ENCODE assay signal across 1 cellular context in the genomic region with DNA sequence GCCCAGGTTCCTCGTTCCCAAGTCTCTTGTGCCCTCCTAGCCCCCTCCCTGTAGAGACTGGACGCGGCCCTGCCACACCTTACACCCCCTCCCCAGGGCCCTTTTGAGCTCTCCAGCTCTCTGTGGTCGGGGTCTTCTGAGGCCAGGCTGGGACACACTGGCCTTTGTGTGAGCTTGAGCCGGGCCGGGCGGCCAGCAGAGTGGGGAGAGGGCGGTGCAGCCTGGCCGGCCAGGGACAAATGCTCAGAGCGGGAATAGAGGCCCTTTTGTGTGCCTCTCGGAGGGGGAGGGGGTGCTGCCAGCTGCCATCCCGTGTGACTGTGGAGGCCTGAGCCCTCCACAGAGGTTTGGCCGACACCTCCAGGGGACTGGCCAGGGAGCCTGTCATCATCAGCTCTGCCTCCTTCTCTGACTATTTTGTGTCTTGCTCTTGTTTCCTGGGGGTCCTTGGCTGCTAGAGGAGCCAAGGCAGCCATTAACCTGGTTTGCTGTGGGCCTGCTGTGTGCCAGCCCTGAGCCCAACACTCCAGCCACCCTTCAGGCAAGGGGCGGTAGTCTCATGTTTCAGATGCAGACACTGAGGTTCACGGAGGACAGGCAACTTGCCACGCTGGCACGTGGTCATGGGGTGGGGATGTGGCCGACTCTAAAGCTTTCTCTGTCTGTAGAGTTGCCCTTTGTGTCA.
TF ChIP-seq lines count a peak whose summit lies in the region.

No MANE protein-coding gene starts in this region.

TF ChIP-seq in HepG2, 621 proteins besides CTCF, POLR2A, EP300 and RAD21 (continued from another document and continues in another):
- TF ChIP-seq BCL3 (CRISPR knock-in tag; IDR thresholded peaks at IDR 0.05) (0 out of 2 replicates have a peak, but pooled peaks have one; percentile 42), ZNF850 (CRISPR knock-in tag; conservative IDR thresholded peaks at IDR 0.05) (no peak), MTERF4 (CRISPR knock-in tag; IDR thresholded peaks at IDR 0.05) (no peak), ZNF33B (CRISPR knock-in tag; IDR thresholded peaks at IDR 0.05) (no peak), RAD51 (IDR thresholded peaks at IDR 0.05; ENCODE audit: borderline replicate concordance) (no peak), ZNF501 (CRISPR knock-in tag; IDR thresholded peaks at IDR 0.05) (peak; percentile 57; the same call in 1 of the 2 replicates), ZNF703 (CRISPR knock-in tag; IDR thresholded peaks at IDR 0.05; ENCODE audit: borderline replicate concordance) (no peak), ZNF530 (CRISPR knock-in tag; IDR thresholded peaks at IDR 0.05; ENCODE audit: low read depth) (no peak), ZSCAN21 (CRISPR knock-in tag; IDR thresholded peaks at IDR 0.05; ENCODE audit: borderline replicate concordance) (0 out of 2 replicates have a peak, but pooled peaks have one; percentile 54), TEF (CRISPR knock-in tag; IDR thresholded peaks at IDR 0.05) (no peak), MED1 (CRISPR knock-in tag; IDR thresholded peaks at IDR 0.05) (peak; percentile 59), MEIS1 (CRISPR knock-in tag; IDR thresholded peaks at IDR 0.05; ENCODE audit: borderline replicate concordance) (no peak), SAP130 (CRISPR knock-in tag; IDR thresholded peaks at IDR 0.05; ENCODE audit: low read depth) (peak; percentile 53; the same call in 1 of the 2 replicates), ZBTB34 (CRISPR knock-in tag; IDR thresholded peaks at IDR 0.05) (peak; percentile 42; the same call in 1 of the 2 replicates), THAP7 (CRISPR knock-in tag; IDR thresholded peaks at IDR 0.05) (no peak; the same call in 1 of the 2 replicates), LBX2 (CRISPR knock-in tag; IDR thresholded peaks at IDR 0.05; ENCODE audit: borderline replicate concordance) (no peak), MYC (CRISPR knock-in tag; IDR thresholded peaks at IDR 0.05; ENCODE audit: borderline replicate concordance) (peak; percentile 33; the same call in 1 of the 2 replicates), SKI (IDR thresholded peaks at IDR 0.05; ENCODE audit: partially characterized antibody) (no peak), ETV5 (CRISPR knock-in tag; IDR thresholded peaks at IDR 0.05; ENCODE audit: borderline replicate concordance) (peak; percentile 29; the same call in 1 of the 2 replicates), ZKSCAN5 (CRISPR knock-in tag; IDR thresholded peaks at IDR 0.05) (no peak), HNRNPLL (IDR thresholded peaks at IDR 0.05; ENCODE audit: low read depth, low read length, poor library complexity, severe bottlenecking) (peak; percentile 34), PATZ1 (CRISPR knock-in tag; IDR thresholded peaks at IDR 0.05) (peak; percentile 83), ZNF746 (CRISPR knock-in tag; IDR thresholded peaks at IDR 0.05) (peak; percentile 64; the same call in 1 of the 2 replicates), ZMYM4 (CRISPR knock-in tag; IDR thresholded peaks at IDR 0.05) (0 out of 2 replicates have a peak, but pooled peaks have one; percentile 33), ZNF792 (CRISPR knock-in tag; IDR thresholded peaks at IDR 0.05) (0 out of 2 replicates have a peak, but pooled peaks have one; percentile 37), HDAC1 (CRISPR knock-in tag; IDR thresholded peaks at IDR 0.05) (peak; percentile 69), CHD4 (IDR thresholded peaks at IDR 0.05; ENCODE audit: borderline replicate concordance, low read length) (0 out of 2 replicates have a peak, but pooled peaks have one; percentile 11), ZSCAN30 (CRISPR knock-in tag; IDR thresholded peaks at IDR 0.05) (no peak), GZF1 (CRISPR knock-in tag; IDR thresholded peaks at IDR 0.05) (peak; percentile 52; the same call in 1 of the 2 replicates), ZSCAN25 (CRISPR knock-in tag; IDR thresholded peaks at IDR 0.05) (peak; percentile 64), TBX2 (CRISPR knock-in tag; IDR thresholded peaks at IDR 0.05; ENCODE audit: borderline replicate concordance) (peak; percentile 61; the same call in 1 of the 2 replicates), ZNF12 (CRISPR knock-in tag; IDR thresholded peaks at IDR 0.05) (no peak), ZNF780A (CRISPR knock-in tag; IDR thresholded peaks at IDR 0.05) (no peak), SATB2 (CRISPR knock-in tag; IDR thresholded peaks at IDR 0.05) (no peak), KMT2B (CRISPR knock-in tag; IDR thresholded peaks at IDR 0.05) (peak; percentile 15; the same call in 1 of the 2 replicates), ZNF44 (CRISPR knock-in tag; IDR thresholded peaks at IDR 0.05) (no peak)
- TF ChIP-seq, protein P1, sequence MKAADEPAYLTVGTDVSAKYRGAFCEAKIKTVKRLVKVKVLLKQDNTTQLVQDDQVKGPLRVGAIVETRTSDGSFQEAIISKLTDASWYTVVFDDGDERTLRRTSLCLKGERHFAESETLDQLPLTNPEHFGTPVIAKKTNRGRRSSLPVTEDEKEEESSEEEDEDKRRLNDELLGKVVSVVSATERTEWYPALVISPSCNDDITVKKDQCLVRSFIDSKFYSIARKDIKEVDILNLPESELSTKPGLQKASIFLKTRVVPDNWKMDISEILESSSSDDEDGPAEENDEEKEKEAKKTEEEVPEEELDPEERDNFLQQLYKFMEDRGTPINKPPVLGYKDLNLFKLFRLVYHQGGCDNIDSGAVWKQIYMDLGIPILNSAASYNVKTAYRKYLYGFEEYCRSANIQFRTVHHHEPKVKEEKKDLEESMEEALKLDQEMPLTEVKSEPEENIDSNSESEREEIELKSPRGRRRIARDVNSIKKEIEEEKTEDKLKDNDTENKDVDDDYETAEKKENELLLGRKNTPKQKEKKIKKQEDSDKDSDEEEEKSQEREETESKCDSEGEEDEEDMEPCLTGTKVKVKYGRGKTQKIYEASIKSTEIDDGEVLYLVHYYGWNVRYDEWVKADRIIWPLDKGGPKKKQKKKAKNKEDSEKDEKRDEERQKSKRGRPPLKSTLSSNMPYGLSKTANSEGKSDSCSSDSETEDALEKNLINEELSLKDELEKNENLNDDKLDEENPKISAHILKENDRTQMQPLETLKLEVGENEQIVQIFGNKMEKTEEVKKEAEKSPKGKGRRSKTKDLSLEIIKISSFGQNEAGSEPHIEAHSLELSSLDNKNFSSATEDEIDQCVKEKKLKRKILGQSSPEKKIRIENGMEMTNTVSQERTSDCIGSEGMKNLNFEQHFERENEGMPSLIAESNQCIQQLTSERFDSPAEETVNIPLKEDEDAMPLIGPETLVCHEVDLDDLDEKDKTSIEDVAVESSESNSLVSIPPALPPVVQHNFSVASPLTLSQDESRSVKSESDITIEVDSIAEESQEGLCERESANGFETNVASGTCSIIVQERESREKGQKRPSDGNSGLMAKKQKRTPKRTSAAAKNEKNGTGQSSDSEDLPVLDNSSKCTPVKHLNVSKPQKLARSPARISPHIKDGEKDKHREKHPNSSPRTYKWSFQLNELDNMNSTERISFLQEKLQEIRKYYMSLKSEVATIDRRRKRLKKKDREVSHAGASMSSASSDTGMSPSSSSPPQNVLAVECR (CRISPR knock-in tag; IDR thresholded peaks at IDR 0.05; ENCODE audit: borderline replicate concordance): peak; percentile 37; the same call in 1 of the 2 replicates
- TF ChIP-seq, protein P2, sequence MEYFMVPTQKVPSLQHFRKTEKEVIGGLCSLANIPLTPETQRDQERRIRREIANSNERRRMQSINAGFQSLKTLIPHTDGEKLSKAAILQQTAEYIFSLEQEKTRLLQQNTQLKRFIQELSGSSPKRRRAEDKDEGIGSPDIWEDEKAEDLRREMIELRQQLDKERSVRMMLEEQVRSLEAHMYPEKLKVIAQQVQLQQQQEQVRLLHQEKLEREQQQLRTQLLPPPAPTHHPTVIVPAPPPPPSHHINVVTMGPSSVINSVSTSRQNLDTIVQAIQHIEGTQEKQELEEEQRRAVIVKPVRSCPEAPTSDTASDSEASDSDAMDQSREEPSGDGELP (IDR thresholded peaks at IDR 0.05; ENCODE audit: borderline replicate concordance, low read depth): peak; percentile 78; the same call in 1 of the 2 replicates
- TF ChIP-seq, protein P3, sequence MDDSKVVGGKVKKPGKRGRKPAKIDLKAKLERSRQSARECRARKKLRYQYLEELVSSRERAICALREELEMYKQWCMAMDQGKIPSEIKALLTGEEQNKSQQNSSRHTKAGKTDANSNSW (CRISPR knock-in tag; IDR thresholded peaks at IDR 0.05; ENCODE audit: borderline replicate concordance): no peak
- TF ChIP-seq, protein P4, sequence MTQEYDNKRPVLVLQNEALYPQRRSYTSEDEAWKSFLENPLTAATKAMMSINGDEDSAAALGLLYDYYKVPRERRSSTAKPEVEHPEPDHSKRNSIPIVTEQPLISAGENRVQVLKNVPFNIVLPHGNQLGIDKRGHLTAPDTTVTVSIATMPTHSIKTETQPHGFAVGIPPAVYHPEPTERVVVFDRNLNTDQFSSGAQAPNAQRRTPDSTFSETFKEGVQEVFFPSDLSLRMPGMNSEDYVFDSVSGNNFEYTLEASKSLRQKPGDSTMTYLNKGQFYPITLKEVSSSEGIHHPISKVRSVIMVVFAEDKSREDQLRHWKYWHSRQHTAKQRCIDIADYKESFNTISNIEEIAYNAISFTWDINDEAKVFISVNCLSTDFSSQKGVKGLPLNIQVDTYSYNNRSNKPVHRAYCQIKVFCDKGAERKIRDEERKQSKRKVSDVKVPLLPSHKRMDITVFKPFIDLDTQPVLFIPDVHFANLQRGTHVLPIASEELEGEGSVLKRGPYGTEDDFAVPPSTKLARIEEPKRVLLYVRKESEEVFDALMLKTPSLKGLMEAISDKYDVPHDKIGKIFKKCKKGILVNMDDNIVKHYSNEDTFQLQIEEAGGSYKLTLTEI (CRISPR knock-in tag; conservative IDR thresholded peaks at IDR 0.05): no peak
- TF ChIP-seq, protein P5, sequence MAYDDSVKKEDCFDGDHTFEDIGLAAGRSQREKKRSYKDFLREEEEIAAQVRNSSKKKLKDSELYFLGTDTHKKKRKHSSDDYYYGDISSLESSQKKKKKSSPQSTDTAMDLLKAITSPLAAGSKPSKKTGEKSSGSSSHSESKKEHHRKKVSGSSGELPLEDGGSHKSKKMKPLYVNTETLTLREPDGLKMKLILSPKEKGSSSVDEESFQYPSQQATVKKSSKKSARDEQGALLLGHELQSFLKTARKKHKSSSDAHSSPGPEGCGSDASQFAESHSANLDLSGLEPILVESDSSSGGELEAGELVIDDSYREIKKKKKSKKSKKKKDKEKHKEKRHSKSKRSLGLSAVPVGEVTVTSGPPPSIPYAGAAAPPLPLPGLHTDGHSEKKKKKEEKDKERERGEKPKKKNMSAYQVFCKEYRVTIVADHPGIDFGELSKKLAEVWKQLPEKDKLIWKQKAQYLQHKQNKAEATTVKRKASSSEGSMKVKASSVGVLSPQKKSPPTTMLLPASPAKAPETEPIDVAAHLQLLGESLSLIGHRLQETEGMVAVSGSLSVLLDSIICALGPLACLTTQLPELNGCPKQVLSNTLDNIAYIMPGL (CRISPR knock-in tag; IDR thresholded peaks at IDR 0.05; ENCODE audit: borderline replicate concordance in 1 of 2, low read depth in 1 of 2): 0 out of 4 replicates have a peak, but pooled peaks of 1 of the 2 experiments have one; percentile 30
